ENCODE assay signal across 12 cellular contexts in genomic region chr9:37029304-37029775, GRCh38. TPM values are rescaled to one million over a fixed set of nuclear protein-coding genes. Genes with fewer than 3 reads are reported as not detected.
DNase-seq lines count a peak whose midpoint lies in the region; TF ChIP-seq lines count a peak whose summit lies in the region.
"Had no signal": no experiment of that assay in that cellular context is flagged by ENCODE, and none has a peak within 500 bp of the region (broad histone marks: within the 10 kb centered on the region; RNA-seq: fewer than 3 reads in every experiment).

No MANE protein-coding gene starts in this region.

- DNase-seq in BE2C: peak; percentile 87
- peak; percentile 75 for DNase-seq in GM12865 (ENCODE audit: low read depth)
- no peak for DNase-seq in COLO668 (lab: John Stamatoyannopoulos, UW; ENCODE audit: unreplicated experiment)
- DNase-seq in AG08396 (ENCODE audit: low spot score): no peak
- DNase-seq in stimulated activated CD4-positive, alpha-beta T cell treated with anti-CD3 and anti-CD28 coated beads, Interleukin-4, amount 100 ng/mL, for 24 hours: no peak
- DNase-seq in effector memory CD4-positive, alpha-beta T cell: no peak
- DNase-seq: left lung, NCI-H345, testis, WERI-Rb-1 had no signal

- H3K4me3 ChIP-seq in BE2C (ENCODE audit: low read depth, low read length) (peak overlapping the region; percentile 5; the same call in 1 of the 2 replicates), GM12865 (ENCODE audit: low read depth, low read length) (peak overlapping the region; percentile 87), OCI-LY1 (ENCODE audit: low read depth, low read length, poor library complexity, severe bottlenecking) (peak overlapping the region; percentile 82), iPS-18a (ENCODE audit: low read length) (peak overlapping the region; percentile 58)
- H3K4me3 ChIP-seq in effector memory CD4-positive, alpha-beta T cell (ENCODE audit: insufficient read depth, low read depth, low read length, poor library complexity, severe bottlenecking): no peak overlapping the region
- H3K4me3 ChIP-seq: left lung, testis had no signal

- no peaks in the 10 kb centered on the region for H4K20me1 ChIP-seq in OCI-LY1 (ENCODE audit: insufficient read depth, low read length)

- H3K36me3 ChIP-seq in BE2C (no peaks in the 10 kb centered on the region), OCI-LY1 (ENCODE audit: insufficient read depth, low read length) (peaks cover 24% of the 10 kb centered on the region), iPS-18a (ENCODE audit: control insufficient read depth, low read depth, low read length) (no peaks in the 10 kb centered on the region)
- H3K36me3 ChIP-seq in effector memory CD4-positive, alpha-beta T cell (ENCODE audit: control insufficient read depth, insufficient read depth, low read length): no peaks in the 10 kb centered on the region
- H3K36me3 ChIP-seq: left lung had no signal

- H2AFZ ChIP-seq in OCI-LY1 (ENCODE audit: low read length): no peak overlapping the region

- peak overlapping the region; percentile 88 for H3K4me2 ChIP-seq in OCI-LY1 (ENCODE audit: low read length)

- H3K27me3 ChIP-seq in BE2C: no peaks in the 10 kb centered on the region
- no peaks in the 10 kb centered on the region for H3K27me3 ChIP-seq in OCI-LY1 (ENCODE audit: insufficient read depth, low read length)
- H3K27me3 ChIP-seq in iPS-18a (ENCODE audit: control insufficient read depth, insufficient read depth, low read length): peaks cover 98% of the 10 kb centered on the region
- H3K27me3 ChIP-seq in effector memory CD4-positive, alpha-beta T cell (replicated peaks; ENCODE audit: control insufficient read depth, insufficient read depth, low read length, poor library complexity, severe bottlenecking): peaks cover 95% of the 10 kb centered on the region

- TF ChIP-seq CTCF in BE2C (IDR thresholded peaks at IDR 0.05; ENCODE audit: low read depth, low read length) (no peak), GM12865 (IDR thresholded peaks at IDR 0.05; ENCODE audit: insufficient read depth, low read depth, low read length, missing control alignments) (peak; percentile 26), OCI-LY1 (IDR thresholded peaks at IDR 0.05; ENCODE audit: low read length) (peak; percentile 58)

- H3F3A ChIP-seq in OCI-LY1 (ENCODE audit: insufficient read depth, low read length): peaks cover 5% of the 10 kb centered on the region; the same call in 1 of the 2 replicates

- peaks cover 11% of the 10 kb centered on the region for H3K4me1 ChIP-seq in BE2C
- peaks cover 73% of the 10 kb centered on the region for H3K4me1 ChIP-seq in OCI-LY1 (ENCODE audit: insufficient read depth, low read length, severe bottlenecking)
- H3K4me1 ChIP-seq in iPS-18a (ENCODE audit: control insufficient read depth, low read depth, low read length): peaks cover 34% of the 10 kb centered on the region
- H3K4me1 ChIP-seq in effector memory CD4-positive, alpha-beta T cell (ENCODE audit: control insufficient read depth, insufficient read depth, low read length, poor library complexity, severe bottlenecking): peaks cover 51% of the 10 kb centered on the region

- H3K9ac ChIP-seq in OCI-LY1 (ENCODE audit: low read length) (peak overlapping the region; percentile 94), iPS-18a (ENCODE audit: low read length) (no peak overlapping the region)

- no peaks in the 10 kb centered on the region for H3K9me2 ChIP-seq in OCI-LY1 (ENCODE audit: low read depth, low read length)

- peaks cover 72% of the 10 kb centered on the region for H3K79me2 ChIP-seq in OCI-LY1 (ENCODE audit: insufficient read depth, low read length)

- H3K9me3 ChIP-seq in BE2C: no peaks in the 10 kb centered on the region
- H3K9me3 ChIP-seq in OCI-LY1 (ENCODE audit: low read length): no peaks in the 10 kb centered on the region
- H3K9me3 ChIP-seq in iPS-18a (ENCODE audit: control insufficient read depth, low read depth, low read length): no peaks in the 10 kb centered on the region
- no peaks in the 10 kb centered on the region for H3K9me3 ChIP-seq in effector memory CD4-positive, alpha-beta T cell (ENCODE audit: control insufficient read depth, low read length)
- H3K9me3 ChIP-seq: left lung, testis had no signal

- H3K27ac ChIP-seq in OCI-LY1 (ENCODE audit: low read depth, low read length, poor library complexity, severe bottlenecking): peak overlapping the region; percentile 97
- no peak overlapping the region for H3K27ac ChIP-seq in iPS-18a (ENCODE audit: low read length)
- H3K27ac ChIP-seq in effector memory CD4-positive, alpha-beta T cell (ENCODE audit: insufficient read depth, low read length, poor library complexity, severe bottlenecking): no peak overlapping the region
- H3K27ac ChIP-seq: left lung, testis, WERI-Rb-1 had no signal

RNA-seq across cellular contexts. Expression of gene PAX5, which starts 4.7 kb away (rescaled TPM):
- polyA plus RNA-seq in BE2C (2012; ENCODE audit: insufficient read depth, insufficient read length, low read depth): 13.1 TPM

Comparison
In these comparisons a context has a peak if more than half of its experiments do, and no peak if none do; other contexts are left out.
1. DNase-seq: peak in BE2C (single experiment) and GM12865 (single experiment); none in COLO668 (single experiment), AG08396 (single experiment), stimulated activated CD4-positive, alpha-beta T cell treated with anti-CD3 and anti-CD28 coated beads, Interleukin-4, amount 100 ng/mL, for 24 hours (single experiment) and effector memory CD4-positive, alpha-beta T cell (0 of 3).